ENCODE assay signal across 8 cellular contexts in genomic region chr3:15427182-15427880, GRCh38. TPM values are rescaled to one million over a fixed set of nuclear protein-coding genes. Genes with fewer than 3 reads are reported as not detected.
DNase-seq lines count a peak whose midpoint lies in the region; ATAC-seq and TF ChIP-seq lines count a peak whose summit lies in the region.

Gene EAF1, plus strand, starts transcription at chr3:15427598. Its CDS starts 182 bp downstream, at chr3:15427780.
Gene METTL6, minus strand, starts transcription at chr3:15427544. Its CDS starts 1,033 bp downstream, at chr3:15426511.

- H3K27ac Mint-ChIP-seq in T-cell, result peak within 1 kb of the TSS; percentile 88 to 96

- intact Hi-C loops in adrenal gland (cut with DNase I) (no loop called here), left cardiac atrium (cut with DNase I) (loop anchor here (5.0 to 10.0 kb wide), 2 partner anchors 127 to 130 kb away; no protein-coding TSS in a partner anchor), prostate gland (cut with DNase I) (loop anchor here (5.0 kb wide), 1 partner anchor 130 kb away; no protein-coding TSS in a partner anchor)

- H3K9me3 Mint-ChIP-seq in T-cell, result no peaks in the 10 kb centered on the region

- TF ChIP-seq POLR2A in adrenal gland (IDR thresholded peaks at IDR 0.05) (peak in 1 of 2 donors; percentile 36), prostate gland (IDR thresholded peaks at IDR 0.05) (peak; percentile 21)

- TF ChIP-seq CTCF in GM12864 (IDR thresholded peaks at IDR 0.05; ENCODE audit: low read depth, low read length, missing control alignments) (peak; percentile 13), adrenal gland (IDR thresholded peaks at IDR 0.05) (peak in 3 of 6 experiments; percentile 21 to 37 (median 25)), prostate gland (IDR thresholded peaks at IDR 0.05) (peak in 1 of 4 experiments; percentile 25)

- H3K27ac ChIP-seq in adrenal gland (peak within 1 kb of the TSS in 4 of 5 donors; percentile 44 to 82 (median 70)), prostate gland (peak within 1 kb of the TSS; percentile 45 to 58)

- peak within 1 kb of the TSS; percentile 97 to 100 (median 97) for H3K4me3 Mint-ChIP-seq in T-cell

- H3K4me3 ChIP-seq in GM12864 (ENCODE audit: low read depth, low read length) (peak within 1 kb of the TSS; percentile 68), adrenal gland (peak within 1 kb of the TSS; percentile 83 to 96 (median 90)), prostate gland (peak within 1 kb of the TSS; percentile 57 to 63)

- no peaks in the 10 kb centered on the region for H3K9me3 ChIP-seq in adrenal gland (replicated peaks in 1 of 3)
- no peaks in the 10 kb centered on the region for H3K9me3 ChIP-seq in prostate gland

- peak; percentile 67 for DNase-seq in GM12864 (ENCODE audit: low read depth)
- peak; percentile 68 for DNase-seq in NCI-H1092 treated with DMSO at 0.1 percent for 48 hours (lab: John Stamatoyannopoulos, UW)
- peak; percentile 69 to 87 (median 82) for DNase-seq in T-cell
- DNase-seq in adrenal gland, result peak; percentile 74 to 89 (median 80)
- DNase-seq in left cardiac atrium, result peak; percentile 92
- peak; percentile 68 for DNase-seq in prostate gland (ENCODE audit: low spot score)
- peak; percentile 81 for DNase-seq in ureter (ENCODE audit: low spot score)

- POLR2A ChIA-PET in T-cell (lab: Charles Lee), result interaction anchor here in 1 of 2 donors (0.7 kb wide), 1 partner anchor 107 kb away, joined by 3 read pairs; no protein-coding TSS in a partner anchor

- H3K27me3 ChIP-seq in adrenal gland (no peaks in the 10 kb centered on the region), prostate gland (replicated peaks; ENCODE audit: insufficient read depth) (no peaks in the 10 kb centered on the region)

- H3K4me1 ChIP-seq in adrenal gland (replicated peaks in 1 of 2) (peaks cover 8 to 39% of the 10 kb centered on the region in 2 donors), prostate gland (replicated peaks) (peaks cover 17% of the 10 kb centered on the region)

- WGBS in adrenal gland, 4 donors, result 0 to 4% (median 1%) methylated on average over 10 to 52 of the region's 52 CpGs
- WGBS in prostate gland, result 0% methylated on average over 52 of the region's 52 CpGs

- CTCF ChIA-PET in T-cell (lab: Charles Lee), result interaction anchor here (0.5 to 1.6 kb wide), 4 partner anchors 9 to 222 kb away, joined by 3 to 4 read pairs (median 3); partner anchors contain the start of gene CAPN7 (in 1 of the 2)

- no peaks in the 10 kb centered on the region for H3K27me3 Mint-ChIP-seq in T-cell

- H3K4me1 Mint-ChIP-seq in T-cell, result peaks cover 63 to 71% (median 68%) of the 10 kb centered on the region in 3 donors

- H3K36me3 ChIP-seq in adrenal gland (replicated peaks in 1 of 2) (peaks cover 0 to 25% of the 10 kb centered on the region in 2 donors), prostate gland (no peaks in the 10 kb centered on the region)

- ATAC-seq in HG02588 (IDR thresholded peaks at IDR 0.05; ENCODE audit: unreplicated experiment), result peak; percentile 86
- peak; percentile 85 to 95 (median 92) for ATAC-seq in T-cell (replicated peaks in 1 of 4)
- peak; percentile 96 to 98 for ATAC-seq in left cardiac atrium

- H3K36me3 Mint-ChIP-seq in T-cell, result peaks cover 25% of the 10 kb centered on the region

RNA-seq across cellular contexts. Expression of gene EAF1, which starts in this region (rescaled TPM):
- 10 to 100 TPM; 17.9 to 29.7 (median 22.8) TPM for total RNA-seq in T-cell
- 10 to 100 TPM; 11.8 to 30.6 (median 20.7) TPM for total RNA-seq in adrenal gland
- polyA plus RNA-seq in adrenal gland, result 10 to 100 TPM in 1 of 3 donors, 1 to 10 TPM in 2; 2.6 to 22.5 (median 4.6) TPM
- total RNA-seq in left cardiac atrium, result 10 to 100 TPM in 1 of 2 donors, 1 to 10 TPM in 1; 8.2 to 12.0 TPM
- 10 to 100 TPM; 25.5 to 30.9 TPM for total RNA-seq in prostate gland
- total RNA-seq in ureter, result 14.1 TPM

RNA-seq across cellular contexts. Expression of gene METTL6, which starts in this region (rescaled TPM):
- 10 to 100 TPM in 4 of 5 donors, 1 to 10 TPM in 1; 8.1 to 19.9 (median 14.7) TPM for total RNA-seq in T-cell
- 10 to 100 TPM in 6 of 8 donors, 1 to 10 TPM in 2; 6.8 to 34.2 (median 13.1) TPM for total RNA-seq in adrenal gland
- 10 to 100 TPM in 1 of 3 donors, 1 to 10 TPM in 2; 6.2 to 16.9 (median 8.4) TPM for polyA plus RNA-seq in adrenal gland
- 10 to 100 TPM; 10.3 to 10.8 TPM for total RNA-seq in left cardiac atrium
- total RNA-seq in prostate gland, result 10 to 100 TPM; 12.5 to 14.8 TPM
- 19.3 TPM for total RNA-seq in ureter

Comparison
In these comparisons a context has a peak if more than half of its experiments do, and no peak if none do; other contexts are left out.
1. Peak in every context shown above with its lines: DNase-seq, ATAC-seq, H3K4me3 ChIP-seq and H3K27ac ChIP-seq.
2. intact Hi-C loops: an anchor here in left cardiac atrium (5.0 to 10.0 kb wide) and prostate gland (5.0 kb wide); none called in adrenal gland.